ENCODE assay signal across 8 cellular contexts in genomic region chr6:122472022-122472340, GRCh38. TPM values are rescaled to one million over a fixed set of nuclear protein-coding genes. Genes with fewer than 3 reads are reported as not detected.
A peak's percentile ranks its signal among the peaks of the same experiment; 100 is the strongest.
DNase-seq lines count a peak whose midpoint lies in the region; ATAC-seq and TF ChIP-seq lines count a peak whose summit lies in the region.

No MANE protein-coding gene starts in this region.

- DNase-seq in AG04450 (ENCODE audit: low read depth, low spot score), result no peak
- no peak for DNase-seq in adrenal gland
- DNase-seq in kidney epithelial cell (ENCODE audit: low read depth), result no peak
- no peak for DNase-seq in thoracic aorta (ENCODE audit: low spot score)
- no peak for DNase-seq in AG08396 (ENCODE audit: low spot score)
- no peak for DNase-seq in NCI-H524 treated with DMSO at 0.1 percent for 48 hours (lab: John Stamatoyannopoulos, UW)

- peak overlapping the region; percentile 71 for H3K27ac ChIP-seq in AG04450 (ENCODE audit: low read depth, low read length)
- peak overlapping the region; percentile 82 to 98 (median 93) for H3K27ac ChIP-seq in adrenal gland
- H3K27ac ChIP-seq in thoracic aorta, result peak overlapping the region; percentile 94 to 98

- POLR2A ChIA-PET in AG04450 (lab: Yijun Ruan, JAX), result interaction anchor here (1.2 to 1.3 kb wide), 2 partner anchors 73 to 318 kb away, joined by 4 to 6 read pairs; partner anchors contain the start of genes HSF2 and SMPDL3A

- H3K4me3 ChIP-seq in AG04450 (ENCODE audit: low read depth, low read length), result peak overlapping the region; percentile 95
- peak overlapping the region in 3 of 4 donors; percentile 54 to 90 (median 72) for H3K4me3 ChIP-seq in adrenal gland
- H3K4me3 ChIP-seq in kidney epithelial cell (ENCODE audit: low read depth, low read length), result peak overlapping the region; percentile 99
- H3K4me3 ChIP-seq in thoracic aorta, result peak overlapping the region; percentile 86

- intact Hi-C loops in adrenal gland (cut with DNase I), result loop anchor here in 1 of 2 donors (10.0 kb wide), 1 partner anchor 53 kb away; no protein-coding TSS in a partner anchor

- H3K27me3 ChIP-seq in AG04450 (ENCODE audit: control insufficient read depth, insufficient read depth, low read length) (no peaks in the 10 kb centered on the region), adrenal gland (no peaks in the 10 kb centered on the region), kidney epithelial cell (ENCODE audit: control insufficient read depth, insufficient read depth, low read length) (no peaks in the 10 kb centered on the region), thoracic aorta (replicated peaks; ENCODE audit: insufficient read depth) (no peaks in the 10 kb centered on the region)

- TF ChIP-seq CTCF in AG04450 (IDR thresholded peaks at IDR 0.05; ENCODE audit: low read depth, low read length) (no peak), adrenal gland (IDR thresholded peaks at IDR 0.05) (no peak), kidney epithelial cell (IDR thresholded peaks at IDR 0.05; ENCODE audit: insufficient read depth, low read length, poor library complexity, severe bottlenecking) (no peak), thoracic aorta (IDR thresholded peaks at IDR 0.05) (no peak)

- ATAC-seq in GM19452 (IDR thresholded peaks at IDR 0.05; ENCODE audit: unreplicated experiment) (peak; percentile 62), HG03460 (IDR thresholded peaks at IDR 0.05; ENCODE audit: unreplicated experiment) (peak; percentile 50), thoracic aorta (ENCODE audit: insufficient number of reproducible peaks, low FRiP score, low read depth) (no peak)

- no peaks in the 10 kb centered on the region for H3K36me3 ChIP-seq in adrenal gland (replicated peaks in 1 of 2)
- no peaks in the 10 kb centered on the region for H3K36me3 ChIP-seq in kidney epithelial cell (ENCODE audit: control insufficient read depth, insufficient read depth, low read length)
- no peaks in the 10 kb centered on the region for H3K36me3 ChIP-seq in thoracic aorta

- H3K9me3 ChIP-seq in AG04450 (ENCODE audit: control insufficient read depth, insufficient read depth, low read length) (no peaks in the 10 kb centered on the region), adrenal gland (replicated peaks in 1 of 3) (no peaks in the 10 kb centered on the region), thoracic aorta (no peaks in the 10 kb centered on the region)

- WGBS in adrenal gland, 4 donors, result 0 to 6% (median 3%) methylated on average over 8 of the region's 8 CpGs

- no peak for TF ChIP-seq POLR2A in adrenal gland (IDR thresholded peaks at IDR 0.05)

- CTCF ChIA-PET in AG04450 (lab: Charles Lee), result interaction anchor here (2.4 to 2.6 kb wide), 2 partner anchors 19 to 58 kb away, joined by 15 to 23 read pairs; no protein-coding TSS in a partner anchor

- H3K4me1 ChIP-seq in adrenal gland (replicated peaks in 1 of 2) (peaks cover 0 to 28% of the 10 kb centered on the region in 2 donors), thoracic aorta (ENCODE audit: control insufficient read depth in 1 of 2, low read depth in 2 of 2) (peaks cover 15 to 36% of the 10 kb centered on the region in 2 donors)

RNA-seq across cellular contexts. Expression of gene SERINC1, which starts 0.4 kb away (rescaled TPM):
- polyA plus RNA-seq in AG04450 (2011; rRNA removed), result 141 and 186 TPM in 2 replicates
- 110 and 185 TPM in 2 replicates for polyA minus RNA-seq in AG04450 (2011; rRNA and poly(A)+ RNA removed)
- 100 to 1,000 TPM; 226 to 342 (median 260) TPM for total RNA-seq in adrenal gland
- 100 to 1,000 TPM in 1 of 3 donors, 10 to 100 TPM in 2; 68.0 to 455 (median 74.7) TPM for polyA plus RNA-seq in adrenal gland
- total RNA-seq in kidney epithelial cell, result 112 and 130 TPM in 2 replicates
- total RNA-seq in thoracic aorta, result 100 to 1,000 TPM; 248 to 258 TPM
